15 cellular contexts compared by ENCODE assay signal in the genomic region with DNA sequence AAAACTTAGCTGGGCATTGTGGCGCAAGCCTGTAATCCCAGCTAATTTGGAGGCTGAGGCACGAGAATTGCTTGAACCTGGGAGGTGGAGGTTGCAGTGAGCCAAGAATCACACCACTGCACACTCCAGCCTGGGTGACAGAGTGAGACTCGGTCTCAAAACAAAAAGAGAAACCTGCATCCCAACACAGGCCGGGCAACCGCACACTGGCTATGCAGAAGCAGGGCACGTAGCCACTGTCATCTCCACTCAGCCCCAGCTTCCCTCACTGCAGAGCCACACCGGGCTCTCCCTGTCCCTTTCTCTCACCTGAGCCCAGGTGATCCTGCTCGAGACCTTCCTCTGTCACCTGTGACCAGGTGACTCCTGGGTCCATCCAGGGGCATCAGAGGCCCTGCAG.
"Had no signal": no experiment of that assay in that cellular context is flagged by ENCODE, and none has a peak within 500 bp of the region (broad histone marks: within the 10 kb centered on the region; RNA-seq: fewer than 3 reads in every experiment).

No MANE protein-coding gene starts in this region.

- H3K9me3 ChIP-seq: upper lobe of right lung had no signal

- H3K4me2 ChIP-seq: smooth muscle cell had no signal

- DNase-seq: activated CD4-positive, alpha-beta T cell treated with anti-CD3 and anti-CD28 coated beads, Interleukin-2, amount 50 U/mL, for 48 hours; activated CD8-positive, alpha-beta memory T cell treated with anti-CD3 and anti-CD28 coated beads, Interleukin-2, amount 50 U/mL, for 4 hours; activated naive CD4-positive, alpha-beta T cell treated with Interleukin-2 at 50 U/mL for 16 hours; hippocampal formation; kidney; mesenchymal stem cell; naive thymus-derived CD8-positive, alpha-beta T cell; posterior cingulate gyrus; stimulated activated CD4-positive, alpha-beta T cell treated with anti-CD3 and anti-CD28 coated beads, Interleukin-4, amount 100 ng/mL, for 4 hours; stimulated activated CD8-positive, alpha-beta memory T cell treated with anti-CD3 and anti-CD28 coated beads, Interleukin-4, amount 100 ng/mL, for 48 hours; stimulated activated naive CD8-positive, alpha-beta T cell treated with anti-CD3 and anti-CD28 coated beads, Interleukin-15, Interleukin-2, amounts not matched to agents 100 U/mL and 50 U/mL, for 24 hours; T1000; upper lobe of right lung had no signal

- H3K4me3 Mint-ChIP-seq: naive thymus-derived CD8-positive, alpha-beta T cell had no signal

- H3K27me3 Mint-ChIP-seq: naive thymus-derived CD8-positive, alpha-beta T cell had no signal

- H3K4me3 ChIP-seq: smooth muscle cell, upper lobe of right lung had no signal

- H3K36me3 ChIP-seq: upper lobe of right lung had no signal

- ATAC-seq: esophagus mucosa; naive thymus-derived CD8-positive, alpha-beta T cell; stimulated activated naive CD8-positive, alpha-beta T cell treated with anti-CD3 and anti-CD28 coated beads, Interleukin-15, Interleukin-2, amounts not matched to agents 100 U/mL and 50 U/mL, for 24 hours; upper lobe of right lung had no signal

- H3K27me3 ChIP-seq: upper lobe of right lung had no signal

- H3K9me3 Mint-ChIP-seq: naive thymus-derived CD8-positive, alpha-beta T cell had no signal

- H3K27ac ChIP-seq: upper lobe of right lung had no signal
